ENCODE assay signal across 8 cellular contexts in genomic region chrX:49191033-49191871, GRCh38. TPM values are rescaled to one million over a fixed set of nuclear protein-coding genes. Genes with fewer than 3 reads are reported as not detected.
A peak's percentile ranks its signal among the peaks of the same experiment; 100 is the strongest.
DNase-seq lines count a peak whose midpoint lies in the region; ATAC-seq and TF ChIP-seq lines count a peak whose summit lies in the region.

No MANE protein-coding gene starts in this region.

- DNase-seq in GM12864 (ENCODE audit: low read depth) (peak; percentile 98), NCI-H1105 (lab: John Stamatoyannopoulos, UW) (peak; percentile 95), SW 1271 (lab: John Stamatoyannopoulos, UW) (peak; percentile 97), heart left ventricle (peak; percentile 91 to 94 (median 94)), pons (ENCODE audit: low spot score) (peak; percentile 99)

- peak; percentile 90 for ATAC-seq in HG02642 (IDR thresholded peaks at IDR 0.05; ENCODE audit: poor library complexity, unreplicated experiment)
- peak; percentile 90 to 93 (median 92) for ATAC-seq in heart left ventricle

- H3K4me3 ChIP-seq in GM12864 (ENCODE audit: low read depth, low read length) (peak overlapping the region; percentile 77), heart left ventricle (peak overlapping the region; percentile 57 to 96 (median 72)), urinary bladder (ENCODE audit: low read depth, low read length) (peak overlapping the region; percentile 66)

- H3K27me3 ChIP-seq in heart left ventricle: no peaks in the 10 kb centered on the region

- H3K4me1 ChIP-seq in heart left ventricle: peaks cover 0 to 14% (median 2%) of the 10 kb centered on the region in 12 donors
- no peaks in the 10 kb centered on the region for H3K4me1 ChIP-seq in urinary bladder (ENCODE audit: insufficient read depth)

- no peak for TF ChIP-seq CTCF in GM12864 (IDR thresholded peaks at IDR 0.05; ENCODE audit: low read depth, low read length, missing control alignments)
- TF ChIP-seq CTCF in heart left ventricle (IDR thresholded peaks at IDR 0.05): peak in 1 of 12 donors; percentile 8

- peak overlapping the region; percentile 17 for H3K27ac ChIP-seq in adipose tissue (ENCODE audit: low read depth, low read length)
- H3K27ac ChIP-seq in heart left ventricle: peak overlapping the region; percentile 3 to 92 (median 87)
- peak overlapping the region; percentile 92 for H3K27ac ChIP-seq in urinary bladder (ENCODE audit: low read depth)

- TF ChIP-seq POLR2A in heart left ventricle (IDR thresholded peaks at IDR 0.05): peak in 1 of 2 donors; percentile 89

- 1 to 43% (median 1%) methylated on average over 40 to 54 of the region's 54 CpGs for WGBS in adipose tissue, 3 donors
- 1 to 45% (median 21%) methylated on average over 33 to 54 of the region's 54 CpGs for WGBS in heart left ventricle, 4 donors
- under 1% methylated on average over 54 of the region's 54 CpGs for WGBS in urinary bladder

- no peaks in the 10 kb centered on the region for H3K9me3 ChIP-seq in heart left ventricle

- H3K36me3 ChIP-seq in heart left ventricle (no peaks in the 10 kb centered on the region), urinary bladder (ENCODE audit: insufficient read depth) (no peaks in the 10 kb centered on the region)

- intact Hi-C loops in heart left ventricle (cut with DNase I): loop anchor here in 4 of 10 donors (5.0 to 10.0 kb wide), 4 partner anchors 74 to 734 kb away; partner anchors contain the start of genes PPP1R3F (in 2 of the 4), CLCN5 (in 1 of the 4) and FOXP3 (in 1 of the 4)

RNA-seq across cellular contexts. Expression of gene PRICKLE3, which starts 5.1 kb away (rescaled TPM):
- polyA plus RNA-seq in adipose tissue: 1 to 10 TPM; 6.0 to 8.4 (median 7.8) TPM
- 10 to 100 TPM in 2 of 9 donors, 1 to 10 TPM in 7; 6.6 to 12.7 (median 9.3) TPM for total RNA-seq in heart left ventricle
- polyA plus RNA-seq in heart left ventricle: 10 to 100 TPM in 1 of 2 donors, 1 to 10 TPM in 1; 6.5 to 13.2 TPM
- total RNA-seq in urinary bladder: 4.7 TPM
- polyA plus RNA-seq in urinary bladder: 15.2 TPM

RNA-seq across cellular contexts. Expression of gene SYP, which starts 8.7 kb away (rescaled TPM):
- polyA plus RNA-seq in adipose tissue: 1 to 10 TPM; 1.4 to 6.8 (median 2.1) TPM
- total RNA-seq in heart left ventricle: 1 to 10 TPM in 6 of 9 donors, under 1 TPM in 3; 0.49 to 2.7 (median 1.1) TPM
- 1 to 10 TPM; 1.3 to 3.7 TPM for polyA plus RNA-seq in heart left ventricle
- 4.7 TPM for total RNA-seq in urinary bladder
- 8.3 TPM for polyA plus RNA-seq in urinary bladder

RNA-seq across cellular contexts. Expression of gene PLP2, which starts 19.6 kb away (rescaled TPM):
- 100 to 1,000 TPM in 2 of 3 donors, 10 to 100 TPM in 1; 82.9 to 246 (median 116) TPM for polyA plus RNA-seq in adipose tissue
- total RNA-seq in heart left ventricle: 100 to 1,000 TPM in 3 of 9 donors, 10 to 100 TPM in 6; 22.4 to 155 (median 50.4) TPM
- polyA plus RNA-seq in heart left ventricle: 100 to 1,000 TPM in 1 of 2 donors, 10 to 100 TPM in 1; 63.0 to 373 TPM
- 18.2 TPM for total RNA-seq in urinary bladder
- 299 TPM for polyA plus RNA-seq in urinary bladder

RNA-seq across cellular contexts. Expression of gene MAGIX, which starts 28.7 kb away (rescaled TPM):
- polyA plus RNA-seq in adipose tissue: 10 to 100 TPM in 1 of 3 donors, 1 to 10 TPM in 2; 3.3 to 12.7 (median 3.4) TPM
- total RNA-seq in heart left ventricle: 1 to 10 TPM; 2.6 to 7.1 (median 3.3) TPM
- polyA plus RNA-seq in heart left ventricle: 1 to 10 TPM; 2.9 to 6.7 TPM
- total RNA-seq in urinary bladder: 1.9 TPM
- 4.0 TPM for polyA plus RNA-seq in urinary bladder

RNA-seq across cellular contexts. Expression of gene CACNA1F, which starts 41.9 kb away (rescaled TPM):
- polyA plus RNA-seq in adipose tissue (under 1 TPM; 0.10 to 0.79 (median 0.10) TPM), heart left ventricle (under 1 TPM; 0.04 TPM), urinary bladder (0.10 TPM)
- total RNA-seq in heart left ventricle (under 1 TPM in 6 of 9 donors, not detected in 3; 0.06 to 0.37 (median 0.09) TPM), urinary bladder (0.05 TPM)

Comparison
In these comparisons a context has a peak if more than half of its experiments do, and no peak if none do; other contexts are left out.
1. Peak in every context shown above with its lines: DNase-seq, ATAC-seq, H3K4me3 ChIP-seq and H3K27ac ChIP-seq.
2. H3K27ac ChIP-seq: peak in every context shown above with its lines; median percentile 92 in urinary bladder; 87 in heart left ventricle; 17 in adipose tissue.